24 cellular contexts compared by ENCODE assay signal in genomic region chr2:8290771-8291352, GRCh38.
A peak's percentile ranks its signal among the peaks of the same experiment; 100 is the strongest.
DNase-seq lines count a peak whose midpoint lies in the region; ATAC-seq and TF ChIP-seq lines count a peak whose summit lies in the region.
"Had no signal": no experiment of that assay in that cellular context is flagged by ENCODE, and none has a peak within 500 bp of the region (broad histone marks: within the 10 kb centered on the region; RNA-seq: fewer than 3 reads in every experiment).

No MANE protein-coding gene starts in this region.

- intact Hi-C loops in right lobe of liver (cut with DNase I) = no loop called here

- TF ChIP-seq POLR2A in right lobe of liver (IDR thresholded peaks at IDR 0.05) = no peak

- H3K36me3 ChIP-seq in right lobe of liver = no peaks in the 10 kb centered on the region
- H3K36me3 ChIP-seq: BE2C; BLaER1 treated with 17β-estradiol and CSF1 and Interleukin-3, amounts not matched to agents 10 nM and 100 nM; HAP-1 had no signal

- DNase-seq in activated T-cell treated with anti-CD3 and anti-CD28 coated beads, Interleukin-2, amount 50 U/mL, for 72 hours = no peak
- no peak for DNase-seq in activated T-cell treated with anti-CD3 and anti-CD28 coated beads, Interleukin-2, amount 50 U/mL, for 48 hours
- DNase-seq in right lobe of liver (no peak), SHP77 treated with DMSO at 0.1 percent for 48 hours (lab: John Stamatoyannopoulos, UW) (no peak)
- DNase-seq: 8988T; ACHN; AML-193; BE2C; CD4-positive, alpha-beta T cell; CD8-positive, alpha-beta memory T cell; DMS 273 treated with DMSO at 0.1 percent for 48 hours; DMS79; EL; GDM1; GOT3; HFFc6 had no signal

- H3K4me3 ChIP-seq in right lobe of liver = no peak overlapping the region
- H3K4me3 ChIP-seq: A549; BLaER1 treated with 17β-estradiol and CSF1 and Interleukin-3, amounts not matched to agents 10 nM and 100 nM; GM12878; HAP-1 had no signal

- H3K9me3 Mint-ChIP-seq in activated T-cell treated with anti-CD3 and anti-CD28 coated beads, Interleukin-2, amount 50 U/mL, for 72 hours = peaks cover 6% of the 10 kb centered on the region in 2 donors
- no peaks in the 10 kb centered on the region for H3K9me3 Mint-ChIP-seq in activated T-helper 17 cell treated with anti-CD3 and anti-CD28 coated beads, Interleukin-2, amount 50 U/mL, for 72 hours
- H3K9me3 Mint-ChIP-seq: CD4-positive, alpha-beta T cell; CD8-positive, alpha-beta memory T cell; HFFc6 had no signal

- ATAC-seq in activated T-cell treated with anti-CD3 and anti-CD28 coated beads, Interleukin-2, amount 50 U/mL, for 72 hours (replicated peaks in 1 of 2) = peak; percentile 53 to 82
- peak; percentile 55 for ATAC-seq in activated T-helper 17 cell treated with anti-CD3 and anti-CD28 coated beads, Interleukin-2, amount 50 U/mL, for 72 hours (replicated peaks)
- peak; percentile 27 to 74 (median 48) for ATAC-seq in right lobe of liver
- no peak for ATAC-seq in HG03097 (IDR thresholded peaks at IDR 0.05; ENCODE audit: low FRiP score, unreplicated experiment)
- ATAC-seq in GM18502 (IDR thresholded peaks at IDR 0.05; ENCODE audit: poor library complexity, unreplicated experiment) = no peak
- ATAC-seq: A549, GM12878 had no signal

- TF ChIP-seq CTCF in right lobe of liver (IDR thresholded peaks at IDR 0.05) = no peak

- no peaks in the 10 kb centered on the region for H3K9me3 ChIP-seq in right lobe of liver
- H3K9me3 ChIP-seq: A549, BE2C, HAP-1 had no signal

- peaks cover 0 to 15% (median 5%) of the 10 kb centered on the region in 4 donors for H3K4me1 ChIP-seq in right lobe of liver
- H3K4me1 ChIP-seq: A549, BE2C, HAP-1 had no signal

- peaks cover 31% of the 10 kb centered on the region for H3K4me1 Mint-ChIP-seq in activated T-cell treated with anti-CD3 and anti-CD28 coated beads, Interleukin-2, amount 50 U/mL, for 72 hours (ENCODE audit: low read depth)
- peaks cover 16% of the 10 kb centered on the region for H3K4me1 Mint-ChIP-seq in activated T-helper 17 cell treated with anti-CD3 and anti-CD28 coated beads, Interleukin-2, amount 50 U/mL, for 72 hours

- no peaks in the 10 kb centered on the region for H3K27me3 ChIP-seq in right lobe of liver
- H3K27me3 ChIP-seq: BE2C had no signal

- peak overlapping the region; percentile 27 for H3K27ac Mint-ChIP-seq in activated T-cell treated with anti-CD3 and anti-CD28 coated beads, Interleukin-2, amount 50 U/mL, for 72 hours
- H3K27ac Mint-ChIP-seq in activated T-helper 17 cell treated with anti-CD3 and anti-CD28 coated beads, Interleukin-2, amount 50 U/mL, for 72 hours = peak overlapping the region; percentile 56
- H3K27ac Mint-ChIP-seq: CD14-positive monocyte; CD4-positive, alpha-beta T cell; CD8-positive, alpha-beta memory T cell; HFFc6 had no signal

- no peak overlapping the region for H3K4me3 Mint-ChIP-seq in activated T-cell treated with anti-CD3 and anti-CD28 coated beads, Interleukin-2, amount 50 U/mL, for 72 hours
- H3K4me3 Mint-ChIP-seq in activated T-helper 17 cell treated with anti-CD3 and anti-CD28 coated beads, Interleukin-2, amount 50 U/mL, for 72 hours = no peak overlapping the region
- H3K4me3 Mint-ChIP-seq: CD14-positive monocyte; CD4-positive, alpha-beta T cell; CD8-positive, alpha-beta memory T cell; HFFc6 had no signal

- H3K27me3 Mint-ChIP-seq in activated T-cell treated with anti-CD3 and anti-CD28 coated beads, Interleukin-2, amount 50 U/mL, for 72 hours (ENCODE audit: low read depth) = peaks cover 50% of the 10 kb centered on the region
- no peaks in the 10 kb centered on the region for H3K27me3 Mint-ChIP-seq in activated T-helper 17 cell treated with anti-CD3 and anti-CD28 coated beads, Interleukin-2, amount 50 U/mL, for 72 hours
- H3K27me3 Mint-ChIP-seq: CD4-positive, alpha-beta T cell had no signal

- H3K36me3 Mint-ChIP-seq in activated T-cell treated with anti-CD3 and anti-CD28 coated beads, Interleukin-2, amount 50 U/mL, for 72 hours (ENCODE audit: insufficient read depth in 2 of 2) = peaks cover 12 to 24% of the 10 kb centered on the region in 2 donors
- H3K36me3 Mint-ChIP-seq in activated T-helper 17 cell treated with anti-CD3 and anti-CD28 coated beads, Interleukin-2, amount 50 U/mL, for 72 hours (ENCODE audit: low read depth) = peaks cover 24% of the 10 kb centered on the region

- WGBS in right lobe of liver (ENCODE audit: insufficient coverage, low coverage, low lambda C conversion rate, missing lambda C conversion rate) = 73% methylated on average over 9 of the region's 9 CpGs

- H3K27ac ChIP-seq in right lobe of liver = no peak overlapping the region
- H3K27ac ChIP-seq: A549; BLaER1 treated with 17β-estradiol and CSF1 and Interleukin-3, amounts not matched to agents 10 nM and 100 nM had no signal

Comparison
In these comparisons a context has a peak if more than half of its experiments do, and no peak if none do; other contexts are left out.
1. ATAC-seq: peak in activated T-cell treated with anti-CD3 and anti-CD28 coated beads, Interleukin-2, amount 50 U/mL, for 72 hours (2 of 2), activated T-helper 17 cell treated with anti-CD3 and anti-CD28 coated beads, Interleukin-2, amount 50 U/mL, for 72 hours (single experiment) and right lobe of liver (4 of 4); none in HG03097 (single experiment) and GM18502 (single experiment).